8 cellular contexts compared by ENCODE assay signal in the genomic region with DNA sequence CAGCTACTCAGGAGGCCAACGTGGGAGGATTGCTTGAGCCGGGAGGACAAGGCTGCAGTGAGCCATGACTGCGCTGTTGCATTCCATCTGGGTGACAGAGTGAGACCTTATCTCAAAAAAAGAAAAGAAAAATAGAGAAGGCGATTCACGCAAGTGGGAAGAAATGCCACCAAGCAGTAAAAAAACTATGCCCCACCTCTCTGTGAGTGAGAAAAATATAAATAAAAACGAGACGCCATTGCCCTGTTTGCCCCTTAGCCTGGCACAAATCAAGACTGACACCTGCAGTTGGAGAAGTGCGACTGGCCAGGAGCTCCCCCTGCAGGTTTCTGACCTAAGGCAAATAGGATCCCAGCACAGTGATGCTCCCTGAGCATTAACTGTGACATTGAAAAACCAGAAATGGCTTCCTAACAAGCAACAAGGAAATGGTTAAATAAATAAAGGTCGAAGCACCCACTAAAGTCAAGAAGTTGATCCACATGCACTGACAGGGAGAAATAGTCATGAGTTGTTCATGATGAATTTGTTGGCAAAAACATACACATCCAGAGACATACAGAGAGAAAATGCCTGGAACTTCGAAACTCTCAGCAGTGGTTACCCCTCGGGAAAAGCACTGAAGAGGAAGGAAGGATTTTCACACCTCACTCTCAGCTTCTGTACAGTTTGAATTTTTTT. TPM values are rescaled to one million over a fixed set of nuclear protein-coding genes. Genes with fewer than 3 reads are reported as not detected.
A peak's percentile ranks its signal among the peaks of the same experiment; 100 is the strongest.
DNase-seq lines count a peak whose midpoint lies in the region; ATAC-seq, FAIRE-seq and TF ChIP-seq lines count a peak whose summit lies in the region.

No MANE protein-coding gene starts in this region.

- H3K4me2 ChIP-seq in OCI-LY7 (ENCODE audit: low read length), result no peak overlapping the region

- no peaks in the 10 kb centered on the region for H3K79me2 ChIP-seq in OCI-LY7 (ENCODE audit: insufficient read depth, low read depth, low read length)

- BruUV-seq in OCI-LY7 (replicated peaks; lab: Mats Ljungman, UMichigan), result no TSS peak

- H3K4me3 ChIP-seq in OCI-LY7 (ENCODE audit: low read depth, low read length, poor library complexity, severe bottlenecking), result no peak overlapping the region

- DNase-seq in COR-L47 (lab: John Stamatoyannopoulos, UW) (peak; percentile 15), OCI-LY7 (ENCODE audit: low spot score) (peak; percentile 46), left ventricle myocardium superior (peak; percentile 39), urothelium cell line (ENCODE audit: low spot score) (peak; percentile 43), AG20443 (ENCODE audit: low spot score) (no peak), DMS79 (lab: John Stamatoyannopoulos, UW) (no peak), SKM-1 (lab: John Stamatoyannopoulos, UW; ENCODE audit: unreplicated experiment) (no peak)

- H3K4me1 ChIP-seq in OCI-LY7 (ENCODE audit: insufficient read depth, low read length, poor library complexity, severe bottlenecking), result no peaks in the 10 kb centered on the region

- H2AFZ ChIP-seq in OCI-LY7 (ENCODE audit: low read length), result no peak overlapping the region

- no peak overlapping the region for H3K27ac ChIP-seq in OCI-LY7 (ENCODE audit: low read depth, low read length, poor library complexity, severe bottlenecking)

- H4K20me1 ChIP-seq in OCI-LY7 (ENCODE audit: insufficient read depth, low read length), result no peaks in the 10 kb centered on the region

- no peaks in the 10 kb centered on the region for H3K36me3 ChIP-seq in OCI-LY7 (ENCODE audit: insufficient read depth, low read length)

- no peak for FAIRE-seq in urothelium cell line (lab: Jason Lieb, UNC)

- CTCF ChIA-PET in OCI-LY7 (lab: Charles Lee; ENCODE audit: unreplicated experiment), result no interaction called here

- no peaks in the 10 kb centered on the region for H3K9me2 ChIP-seq in OCI-LY7 (ENCODE audit: insufficient read depth, low read length)

- POLR2A ChIA-PET in OCI-LY7 (lab: Charles Lee), result interaction anchor here (0.6 to 0.7 kb wide), 3 partner anchors 18 to 802 kb away, joined by 3 to 5 read pairs (median 3); no protein-coding TSS in a partner anchor

- peak; percentile 83 for TF ChIP-seq CTCF in OCI-LY7 (conservative IDR thresholded peaks at IDR 0.05; ENCODE audit: low read length)

- H3K9me3 ChIP-seq in OCI-LY7 (ENCODE audit: low read length), result no peaks in the 10 kb centered on the region

- intact Hi-C loops in OCI-LY7 (cut with micrococcal nuclease; ENCODE audit: unreplicated experiment) (no loop called here), left ventricle myocardium superior (cut with micrococcal nuclease) (no loop called here)

- ATAC-seq in GM21390 (IDR thresholded peaks at IDR 0.05; ENCODE audit: unreplicated experiment), result peak; percentile 54
- ATAC-seq in left ventricle myocardium superior, result no peak

RNA-seq across cellular contexts. Expression of a gene that starts 21.1 kb away (rescaled TPM):
- total RNA-seq in OCI-LY7 (2014; rRNA removed; shearing (Covaris generic)), result not detected in 2 replicates
- total RNA-seq in OCI-LY7 (2022) (not detected in 2 replicates), left ventricle myocardium superior (0.20 TPM)

Comparison
In these comparisons a context has a peak if more than half of its experiments do, and no peak if none do; other contexts are left out.
1. DNase-seq: peak in COR-L47 (single experiment), OCI-LY7 (single experiment), left ventricle myocardium superior (single experiment) and urothelium cell line (single experiment); none in AG20443 (single experiment), DMS79 (single experiment) and SKM-1 (single experiment).